8 cellular contexts compared by ENCODE assay signal in genomic region chr6:13261464-13261994, GRCh38.
A peak's percentile ranks its signal among the peaks of the same experiment; 100 is the strongest.
DNase-seq lines count a peak whose midpoint lies in the region; ATAC-seq and TF ChIP-seq lines count a peak whose summit lies in the region.

No MANE protein-coding gene starts in this region.

- H4K5ac ChIP-seq in mesendoderm (ENCODE audit: low read length) = no peak overlapping the region

- DNase-seq in SIG-M5 treated with dmso at 0.1 percent for 504 hours (lab: John Stamatoyannopoulos, UW; ENCODE audit: unreplicated experiment) (peak; percentile 87), erythroblast (lab: John Stamatoyannopoulos, UW) (no peak), mesendoderm (no peak), GM19240 (ENCODE audit: insufficient read length, low spot score) (no peak), nephron progenitor cell (no peak)

- H2BK15ac ChIP-seq in mesendoderm (replicated peaks; ENCODE audit: low read depth) = no peak overlapping the region

- peaks cover 20% of the 10 kb centered on the region for H3K36me3 Mint-ChIP-seq in nephron progenitor cell (ENCODE audit: low read depth)

- TF ChIP-seq CTCF in nephron progenitor cell (IDR thresholded peaks at IDR 0.05) = no peak

- H3K4me1 Mint-ChIP-seq in nephron progenitor cell = no peaks in the 10 kb centered on the region

- H3K4me3 ChIP-seq in BLaER1 (peak overlapping the region; percentile 55), mesendoderm (ENCODE audit: low read length) (no peak overlapping the region)

- H3K9ac ChIP-seq in BLaER1 = peak overlapping the region; percentile 79
- H3K9ac ChIP-seq in mesendoderm (ENCODE audit: low read length) = no peak overlapping the region

- H3K79me1 ChIP-seq in mesendoderm (ENCODE audit: low read length) = no peaks in the 10 kb centered on the region

- no peak overlapping the region for H3K27ac Mint-ChIP-seq in nephron progenitor cell

- no peaks in the 10 kb centered on the region for H3K36me3 ChIP-seq in BLaER1
- no peaks in the 10 kb centered on the region for H3K36me3 ChIP-seq in mesendoderm (ENCODE audit: control insufficient read depth, insufficient read depth, low read length)

- H3K27ac ChIP-seq in BLaER1 (peak overlapping the region; percentile 94), mesendoderm (ENCODE audit: low read depth, low read length) (no peak overlapping the region)

- no peak overlapping the region for H2AK5ac ChIP-seq in mesendoderm (ENCODE audit: low read length)

- no peaks in the 10 kb centered on the region for H4K20me1 ChIP-seq in BLaER1

- H2BK5ac ChIP-seq in mesendoderm (ENCODE audit: low read length) = no peak overlapping the region

- ATAC-seq in GM19035 (IDR thresholded peaks at IDR 0.05; ENCODE audit: unreplicated experiment) (peak; percentile 58), HG03066 (IDR thresholded peaks at IDR 0.05; ENCODE audit: low read depth, unreplicated experiment) (peak; percentile 68)

- peaks cover 12% of the 10 kb centered on the region for H3K9me3 Mint-ChIP-seq in nephron progenitor cell

- no peak overlapping the region for H3K4ac ChIP-seq in mesendoderm (ENCODE audit: low read depth, low read length)

- peaks cover 82% of the 10 kb centered on the region for H3K4me1 ChIP-seq in BLaER1
- no peaks in the 10 kb centered on the region for H3K4me1 ChIP-seq in mesendoderm (ENCODE audit: control insufficient read depth, low read depth, low read length)

- no CpG with 5 or more reads among the region's 1 CpG for WGBS in mesendoderm (ENCODE audit: extremely low coverage, insufficient coverage, low lambda C conversion rate)

- H2BK120ac ChIP-seq in mesendoderm (ENCODE audit: low read depth, low read length) = no peak overlapping the region

- H3K4me2 ChIP-seq in BLaER1 (peak overlapping the region; percentile 88), mesendoderm (ENCODE audit: low read length) (no peak overlapping the region)

- H3K23ac ChIP-seq in mesendoderm (ENCODE audit: low read length) = no peak overlapping the region

- peaks cover 7% of the 10 kb centered on the region for H3K27me3 Mint-ChIP-seq in nephron progenitor cell (ENCODE audit: low read depth, poor library complexity)

- H3K27me3 ChIP-seq in BLaER1 (no peaks in the 10 kb centered on the region), mesendoderm (ENCODE audit: insufficient read depth, low read length, poor library complexity) (no peaks in the 10 kb centered on the region)

- TF ChIP-seq POLR2A in erythroblast (IDR thresholded peaks at IDR 0.05; ENCODE audit: low read length) = no peak

- no peaks in the 10 kb centered on the region for H3K79me2 ChIP-seq in mesendoderm (ENCODE audit: control insufficient read depth, insufficient read depth, low read length)

- H3K9me3 ChIP-seq in BLaER1 = peaks cover 6% of the 10 kb centered on the region; the same call in 1 of the 2 replicates

- no peak overlapping the region for H3K18ac ChIP-seq in mesendoderm (ENCODE audit: low read length)

- no peak overlapping the region for H3K56ac ChIP-seq in mesendoderm (ENCODE audit: low read length)

- no peak overlapping the region for H4K8ac ChIP-seq in mesendoderm (ENCODE audit: low read depth, low read length)

- no peak overlapping the region for H3K4me3 Mint-ChIP-seq in nephron progenitor cell
